Comparison of ENCODE assay signal across 1 cellular context in the genomic region with DNA sequence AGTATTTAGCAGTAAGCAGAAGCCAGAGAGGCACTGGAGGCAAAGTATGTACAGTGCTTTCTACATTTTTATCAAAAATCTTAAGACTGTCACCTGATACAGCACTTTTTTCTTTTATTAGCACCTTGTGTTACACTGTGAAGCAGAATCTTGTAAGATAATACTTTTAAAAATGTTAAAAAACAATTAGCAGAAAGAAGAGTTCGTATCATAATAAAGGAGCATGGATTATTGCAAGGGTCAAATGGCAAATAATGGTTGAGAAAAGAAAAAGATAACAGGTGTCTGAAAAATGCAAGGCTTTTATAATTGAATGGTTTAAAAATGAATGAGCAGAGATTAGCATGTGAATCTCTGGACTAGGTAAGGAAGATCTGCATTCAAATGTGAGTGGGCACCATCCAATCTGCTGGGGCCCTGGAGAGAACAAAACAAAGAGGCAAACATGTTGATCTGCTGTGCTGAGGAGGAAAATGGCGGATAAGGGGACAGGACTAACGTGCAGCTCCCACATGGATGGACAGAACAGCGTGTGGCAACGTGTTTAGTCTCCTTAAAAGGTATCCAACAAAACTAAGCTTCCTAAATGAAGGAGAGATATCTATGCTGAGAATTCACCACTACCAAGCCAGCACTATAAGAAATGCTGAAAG.
TF ChIP-seq lines count a peak whose summit lies in the region.

No MANE protein-coding gene starts in this region.

TF ChIP-seq in HEK293, 187 proteins besides CTCF, POLR2A, EP300 and RAD21 (continued from another document):
- TF ChIP-seq, protein P1, sequence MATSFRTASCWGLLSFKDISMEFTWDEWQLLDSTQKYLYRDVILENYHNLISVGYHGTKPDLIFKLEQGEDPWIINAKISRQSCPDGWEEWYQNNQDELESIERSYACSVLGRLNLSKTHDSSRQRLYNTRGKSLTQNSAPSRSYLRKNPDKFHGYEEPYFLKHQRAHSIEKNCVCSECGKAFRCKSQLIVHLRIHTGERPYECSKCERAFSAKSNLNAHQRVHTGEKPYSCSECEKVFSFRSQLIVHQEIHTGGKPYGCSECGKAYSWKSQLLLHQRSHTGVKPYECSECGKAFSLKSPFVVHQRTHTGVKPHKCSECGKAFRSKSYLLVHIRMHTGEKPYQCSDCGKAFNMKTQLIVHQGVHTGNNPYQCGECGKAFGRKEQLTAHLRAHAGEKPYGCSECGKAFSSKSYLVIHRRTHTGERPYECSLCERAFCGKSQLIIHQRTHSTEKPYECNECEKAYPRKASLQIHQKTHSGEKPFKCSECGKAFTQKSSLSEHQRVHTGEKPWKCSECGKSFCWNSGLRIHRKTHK (tag by site-specific recombination; IDR thresholded peaks at IDR 0.05), result 0 out of 2 replicates have a peak, but pooled peaks have one; percentile 28
